Comparison of ENCODE assay signal across 8 cellular contexts in the genomic region with DNA sequence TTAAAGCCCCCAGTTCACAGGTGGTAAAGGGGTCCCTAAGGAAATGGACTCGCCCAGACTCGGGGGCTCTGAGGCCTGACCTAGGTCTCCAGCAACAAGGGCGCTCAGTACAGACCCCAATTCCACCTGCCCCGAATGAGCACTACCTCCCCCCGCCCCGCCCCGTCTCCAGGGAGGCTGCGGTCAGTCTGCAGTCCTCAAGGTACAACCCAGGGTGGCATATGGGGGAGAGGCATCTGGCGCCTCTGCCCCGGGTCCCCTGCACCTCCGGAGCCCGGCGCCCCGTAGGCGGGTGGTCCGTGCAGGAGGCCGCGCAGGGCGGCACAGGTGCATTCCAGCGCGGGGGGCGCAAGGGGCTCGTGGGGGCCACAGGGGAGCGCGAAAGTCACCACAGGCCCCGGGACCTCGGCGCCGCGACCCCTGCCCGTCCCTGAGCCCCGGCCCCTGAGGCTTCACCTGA. TPM values are rescaled to one million over a fixed set of nuclear protein-coding genes. Genes with fewer than 3 reads are reported as not detected.
A peak's percentile ranks its signal among the peaks of the same experiment; 100 is the strongest.
DNase-seq lines count a peak whose midpoint lies in the region; ATAC-seq and TF ChIP-seq lines count a peak whose summit lies in the region.

No MANE protein-coding gene starts in this region.

- peak overlapping the region; percentile 85 to 95 (median 85) for H3K4me3 ChIP-seq in breast epithelium
- peak overlapping the region; percentile 77 for H3K4me3 ChIP-seq in mononuclear cell (ENCODE audit: low read length)

- peak; percentile 24 for ATAC-seq in HG03521 (IDR thresholded peaks at IDR 0.05; ENCODE audit: unreplicated experiment)

- H3K9me3 ChIP-seq in breast epithelium = no peaks in the 10 kb centered on the region
- H3K9me3 ChIP-seq in mononuclear cell (ENCODE audit: low read depth, low read length) = no peaks in the 10 kb centered on the region

- peak overlapping the region; percentile 72 for H3K4me3 Mint-ChIP-seq in activated T-cell treated with anti-CD3 and anti-CD28 coated beads, Interleukin-2, amount 50 U/mL, for 24 hours

- H3K27me3 Mint-ChIP-seq in activated T-cell treated with anti-CD3 and anti-CD28 coated beads, Interleukin-2, amount 50 U/mL, for 24 hours = no peaks in the 10 kb centered on the region

- H3K36me3 Mint-ChIP-seq in activated T-cell treated with anti-CD3 and anti-CD28 coated beads, Interleukin-2, amount 50 U/mL, for 24 hours (ENCODE audit: low read depth) = peaks cover 11% of the 10 kb centered on the region

- TF ChIP-seq POLR2A in breast epithelium (IDR thresholded peaks at IDR 0.05) = no peak

- H3K27ac ChIP-seq in breast epithelium = peak overlapping the region; percentile 88 to 91

- H3K4me1 Mint-ChIP-seq in activated T-cell treated with anti-CD3 and anti-CD28 coated beads, Interleukin-2, amount 50 U/mL, for 24 hours (ENCODE audit: low read depth) = peaks cover 54% of the 10 kb centered on the region

- H3K4me1 ChIP-seq in breast epithelium (peaks cover 3 to 22% of the 10 kb centered on the region in 2 donors), mononuclear cell (ENCODE audit: insufficient read depth, low read length) (peaks cover 56% of the 10 kb centered on the region)

- H3K9me3 Mint-ChIP-seq in activated T-cell treated with anti-CD3 and anti-CD28 coated beads, Interleukin-2, amount 50 U/mL, for 24 hours = no peaks in the 10 kb centered on the region

- DNase-seq in activated T-cell treated with anti-CD3 and anti-CD28 coated beads, Interleukin-2, amount 50 U/mL, for 24 hours = no peak
- DNase-seq in activated T-cell treated with anti-CD3 and anti-CD28 coated beads for 4 hours = no peak
- DNase-seq in breast epithelium (ENCODE audit: low spot score in 2 of 2) = no peak
- DNase-seq in posterior vena cava (ENCODE audit: low spot score) = no peak
- DNase-seq in COLO829 (ENCODE audit: low spot score) = no peak
- DNase-seq in stimulated activated naive CD4-positive, alpha-beta T cell treated with Interleukin-2 at 50 U/mL for 16 hours (lab: John Stamatoyannopoulos, UW) = no peak

- H3K27me3 ChIP-seq in breast epithelium = no peaks in the 10 kb centered on the region
- no peaks in the 10 kb centered on the region for H3K27me3 ChIP-seq in mononuclear cell (ENCODE audit: insufficient read depth, low read length)

- H3K36me3 ChIP-seq in breast epithelium = no peaks in the 10 kb centered on the region

- TF ChIP-seq CTCF in breast epithelium (IDR thresholded peaks at IDR 0.05) = no peak

- intact Hi-C loops in breast epithelium (cut with DNase I; ENCODE audit: low total_unique reads) (no loop called here), posterior vena cava (cut with DNase I) (no loop called here)

- peak overlapping the region; percentile 72 for H3K27ac Mint-ChIP-seq in activated T-cell treated with anti-CD3 and anti-CD28 coated beads, Interleukin-2, amount 50 U/mL, for 24 hours

RNA-seq across cellular contexts. Expression of a gene that starts 0.4 kb away (rescaled TPM):
- total RNA-seq in breast epithelium = 100 to 1,000 TPM; 244 to 694 (median 667) TPM
- total RNA-seq in mononuclear cell = 253 TPM
- 100 to 1,000 TPM; 351 to 519 TPM for total RNA-seq in posterior vena cava

RNA-seq across cellular contexts. Expression of a gene that starts 13.0 kb away (rescaled TPM):
- total RNA-seq in breast epithelium (10 to 100 TPM in 1 of 3 donors, 1 to 10 TPM in 1, under 1 TPM in 1; 0.33 to 14.0 (median 1.4) TPM), mononuclear cell (4.8 TPM), posterior vena cava (1 to 10 TPM; 1.4 to 2.4 TPM)
